In genomic region chr11:85590848-85591483, GRCh38 we compare ENCODE assay signal across 8 cellular contexts. TPM values are rescaled to one million over a fixed set of nuclear protein-coding genes. Genes with fewer than 3 reads are reported as not detected.
DNase-seq lines count a peak whose midpoint lies in the region; ATAC-seq and TF ChIP-seq lines count a peak whose summit lies in the region.

No MANE protein-coding gene starts in this region.

- CTCF ChIA-PET in BJ (lab: Yijun Ruan, JAX) = interaction anchor here (2.2 to 3.6 kb wide), 2 partner anchors 790 to 1033 kb away, joined by 12 to 16 read pairs; no protein-coding TSS in a partner anchor

- TF ChIP-seq POLR2A in spleen (IDR thresholded peaks at IDR 0.05) = no peak
- TF ChIP-seq POLR2A in testis (IDR thresholded peaks at IDR 0.05) = no peak

- ATAC-seq in GM21723 (IDR thresholded peaks at IDR 0.05; ENCODE audit: unreplicated experiment) (peak; percentile 56), esophagus mucosa (peak; percentile 43), left cardiac atrium (no peak)

- DNase-seq in BJ (ENCODE audit: low read depth) = peak; percentile 8
- DNase-seq in NCI-H345 treated with DMSO at 0.1 percent for 48 hours (lab: John Stamatoyannopoulos, UW; ENCODE audit: unreplicated experiment) = peak; percentile 16
- no peak for DNase-seq in spleen
- DNase-seq in testis = no peak
- no peak for DNase-seq in HK-2 (ENCODE audit: unreplicated experiment)
- no peak for DNase-seq in left cardiac atrium

- H3K4me3 ChIP-seq in BJ (ENCODE audit: low read depth, low read length) = no peak overlapping the region
- no peak overlapping the region for H3K4me3 ChIP-seq in spleen
- H3K4me3 ChIP-seq in testis = no peak overlapping the region

- H3K27me3 ChIP-seq in BJ (ENCODE audit: control insufficient read depth, insufficient read depth, low read length) = peaks cover 1% of the 10 kb centered on the region; the same call in 1 of the 2 replicates
- peaks cover 0 to 4% (median 0%) of the 10 kb centered on the region in 7 donors for H3K27me3 ChIP-seq in spleen (replicated peaks in 1 of 7)
- no peaks in the 10 kb centered on the region for H3K27me3 ChIP-seq in testis

- H3K9me3 ChIP-seq in spleen = peaks cover 0 to 16% (median 8%) of the 10 kb centered on the region in 8 donors
- no peaks in the 10 kb centered on the region for H3K9me3 ChIP-seq in testis

- H3K27ac ChIP-seq in spleen = no peak overlapping the region
- H3K27ac ChIP-seq in testis = no peak overlapping the region

- H3K36me3 ChIP-seq in BJ (ENCODE audit: control insufficient read depth, insufficient read depth, low read length) (no peaks in the 10 kb centered on the region), spleen (no peaks in the 10 kb centered on the region), testis (ENCODE audit: low read depth, missing control alignments) (no peaks in the 10 kb centered on the region)

- 74 to 81% (median 79%) methylated on average over 4 of the region's 4 CpGs for WGBS in spleen, 5 donors
- WGBS in testis, 2 donors = 84 to 87% methylated on average over 4 of the region's 4 CpGs

- H3K4me1 ChIP-seq in spleen = no peaks in the 10 kb centered on the region
- H3K4me1 ChIP-seq in testis = no peaks in the 10 kb centered on the region

- POLR2A ChIA-PET in BJ (lab: Charles Lee) = no interaction called here

- TF ChIP-seq CTCF in BJ (IDR thresholded peaks at IDR 0.05; ENCODE audit: insufficient read depth, low read depth, low read length) = no peak
- TF ChIP-seq CTCF in spleen (IDR thresholded peaks at IDR 0.05 in 8 of 11, conservative IDR thresholded peaks at IDR 0.05 in 3 of 11) = peak in 6 of 11 experiments; percentile 20 to 38 (median 22)
- no peak for TF ChIP-seq CTCF in testis (IDR thresholded peaks at IDR 0.05)

- intact Hi-C loops in spleen (cut with DNase I; ENCODE audit: low total_unique reads) (loop anchor here (10.0 kb wide), 1 partner anchor 1036 kb away; no protein-coding TSS in a partner anchor), testis (cut with DNase I; ENCODE audit: low total_unique reads) (no loop called here), left cardiac atrium (cut with DNase I) (no loop called here)

RNA-seq across cellular contexts. Expression of gene DLG2, which starts 36.2 kb away (rescaled TPM):
- polyA plus RNA-seq in BJ (2011; rRNA removed) = 0.28 and 0.31 TPM in 2 replicates
- 0.47 and 1.9 TPM in 2 replicates for polyA minus RNA-seq in BJ (2011; rRNA and poly(A)+ RNA removed)
- 6.3 TPM for total RNA-seq in esophagus mucosa
- 10 to 100 TPM in 3 of 7 donors, 1 to 10 TPM in 4; 5.8 to 12.7 (median 9.4) TPM for total RNA-seq in spleen
- polyA plus RNA-seq in spleen = under 1 TPM; 0.43 to 0.67 (median 0.50) TPM
- 10 to 100 TPM; 13.8 to 14.1 TPM for total RNA-seq in testis
- 23.0 TPM for polyA plus RNA-seq in testis (ENCODE audit: insufficient read depth, low read depth, low replicate concordance)
- 1 to 10 TPM; 5.9 to 7.4 TPM for total RNA-seq in left cardiac atrium

RNA-seq across cellular contexts. Expression of gene TMEM126B, which starts 37.4 kb away (rescaled TPM):
- polyA plus RNA-seq in BJ (2011; rRNA removed) (21.6 and 44.6 TPM in 2 replicates), spleen (10 to 100 TPM; 63.6 to 84.0 (median 80.7) TPM), testis (ENCODE audit: insufficient read depth, low read depth, low replicate concordance) (25.7 TPM)
- polyA minus RNA-seq in BJ (2011; rRNA and poly(A)+ RNA removed) = 4.1 and 4.2 TPM in 2 replicates
- total RNA-seq in esophagus mucosa (21.0 TPM), spleen (10 to 100 TPM; 32.5 to 60.5 (median 44.4) TPM), testis (10 to 100 TPM; 35.0 to 36.2 TPM), left cardiac atrium (10 to 100 TPM; 48.4 to 55.5 TPM)

RNA-seq across cellular contexts. Expression of gene TMEM126A, which starts 56.8 kb away (rescaled TPM):
- polyA plus RNA-seq in BJ (2011; rRNA removed) (27.7 and 57.5 TPM in 2 replicates), spleen (10 to 100 TPM; 39.3 to 47.6 (median 45.5) TPM), testis (ENCODE audit: insufficient read depth, low read depth, low replicate concordance) (75.4 TPM)
- 4.6 and 4.7 TPM in 2 replicates for polyA minus RNA-seq in BJ (2011; rRNA and poly(A)+ RNA removed)
- total RNA-seq in esophagus mucosa (20.2 TPM), spleen (10 to 100 TPM; 14.6 to 21.4 (median 18.9) TPM), testis (10 to 100 TPM; 19.5 to 29.2 TPM), left cardiac atrium (10 to 100 TPM; 59.8 to 61.5 TPM)

Comparison
In these comparisons a context has a peak if more than half of its experiments do, and no peak if none do; other contexts are left out.
1. DNase-seq: peak in BJ (single experiment) and NCI-H345 treated with DMSO at 0.1 percent for 48 hours (single experiment); none in spleen (single experiment), testis (single experiment), HK-2 (single experiment) and left cardiac atrium (single experiment).
2. CTCF ChIP-seq: peak in spleen (6 of 11); none in BJ (single experiment) and testis (0 of 3).
3. ATAC-seq: peak in GM21723 (single experiment) and esophagus mucosa (single experiment); none in left cardiac atrium (0 of 2).